2 cellular contexts compared by ENCODE assay signal in the genomic region with DNA sequence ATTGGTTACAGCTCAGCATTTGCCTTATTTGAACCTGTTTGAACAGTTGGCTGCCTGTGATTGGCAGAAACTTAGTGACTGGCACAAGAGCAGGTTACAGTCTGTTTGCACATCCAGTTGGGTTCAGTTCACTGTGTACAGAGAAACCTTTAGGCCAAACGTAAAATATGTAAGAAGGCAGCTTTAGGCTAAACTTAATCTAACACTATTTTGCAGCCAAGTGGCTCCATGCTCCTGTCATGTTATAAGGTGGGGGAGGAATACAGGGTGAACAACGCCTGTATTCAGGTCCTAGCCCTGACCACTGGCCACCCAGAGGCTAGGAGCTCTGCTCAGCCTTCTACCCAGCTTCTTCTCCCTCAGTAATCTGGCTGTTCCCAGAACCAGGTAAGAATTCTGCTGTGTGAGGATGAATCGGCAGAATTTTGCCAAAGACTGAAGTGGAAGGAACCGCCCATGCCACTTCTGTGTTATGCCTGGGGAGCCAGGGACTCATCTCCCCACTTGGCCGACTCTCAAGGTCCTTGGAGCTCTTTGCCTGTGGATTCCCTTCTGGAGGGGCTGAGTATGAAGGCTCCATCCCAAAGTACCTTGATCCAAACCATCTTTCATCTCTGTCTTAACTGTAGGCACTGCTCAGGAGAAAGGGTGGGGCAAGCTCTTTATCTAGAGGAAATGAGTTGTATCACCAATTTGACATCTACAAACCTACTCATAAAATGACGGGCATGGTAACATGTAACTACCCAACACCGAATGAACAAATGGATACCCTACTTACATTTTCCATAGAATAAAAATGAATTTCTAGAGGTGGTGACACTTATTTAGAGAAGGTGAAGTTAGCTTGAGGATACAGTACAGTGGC.
A peak's percentile ranks its signal among the peaks of the same experiment; 100 is the strongest.
TF ChIP-seq lines count a peak whose summit lies in the region.

No MANE protein-coding gene starts in this region.

TF ChIP-seq in IMR-90, 13 proteins besides CTCF, POLR2A, EP300 and RAD21:
- peak; percentile 71; the same call in 1 of the 2 replicates for TF ChIP-seq NFE2L2 (IDR thresholded peaks at IDR 0.05; ENCODE audit: low read depth, low read length)
- no peak for TF ChIP-seq FOS (IDR thresholded peaks at IDR 0.05; ENCODE audit: low read depth, low read length)
- TF ChIP-seq MAZ (IDR thresholded peaks at IDR 0.05; ENCODE audit: borderline replicate concordance, low read depth, low read length), result no peak

TF ChIP-seq in endothelial cell of umbilical vein, 7 proteins besides CTCF, POLR2A, EP300 and RAD21:
- TF ChIP-seq MYC (IDR thresholded peaks at IDR 0.05; ENCODE audit: low read depth, low read length), result no peak
- TF ChIP-seq, protein P1, sequence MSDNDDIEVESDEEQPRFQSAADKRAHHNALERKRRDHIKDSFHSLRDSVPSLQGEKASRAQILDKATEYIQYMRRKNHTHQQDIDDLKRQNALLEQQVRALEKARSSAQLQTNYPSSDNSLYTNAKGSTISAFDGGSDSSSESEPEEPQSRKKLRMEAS (IDR thresholded peaks at IDR 0.05; ENCODE audit: insufficient read depth, insufficient read length), result no peak
- no peak for TF ChIP-seq FOS (IDR thresholded peaks at IDR 0.05; ENCODE audit: borderline replicate concordance, insufficient read depth, low read length)
- no peak for TF ChIP-seq JUN (IDR thresholded peaks at IDR 0.05; ENCODE audit: borderline replicate concordance, insufficient read depth, insufficient read length, low read depth)
- no peak for TF ChIP-seq EZH2 (IDR thresholded peaks at IDR 0.05; ENCODE audit: borderline replicate concordance, low read depth, low read length, severe bottlenecking)
- no peak for TF ChIP-seq POLR2AphosphoS5 (IDR thresholded peaks at IDR 0.05; ENCODE audit: insufficient read depth, low read depth, low read length)
- no peak for TF ChIP-seq GATA2 (IDR thresholded peaks at IDR 0.05; ENCODE audit: insufficient read depth, insufficient read length, low read depth, low read length)
